10 cellular contexts compared by ENCODE assay signal in genomic region chr1:173195596-173196088, GRCh38. TPM values are rescaled to one million over a fixed set of nuclear protein-coding genes. Genes with fewer than 3 reads are reported as not detected.
A peak's percentile ranks its signal among the peaks of the same experiment; 100 is the strongest.
DNase-seq lines count a peak whose midpoint lies in the region; ATAC-seq and TF ChIP-seq lines count a peak whose summit lies in the region.
"Had no signal": no experiment of that assay in that cellular context is flagged by ENCODE, and none has a peak within 500 bp of the region (broad histone marks: within the 10 kb centered on the region; RNA-seq: fewer than 3 reads in every experiment).

No MANE protein-coding gene starts in this region.

- H3K9me3 ChIP-seq in upper lobe of right lung (no peaks in the 10 kb centered on the region), right cardiac atrium (ENCODE audit: control insufficient read depth, low read length) (no peaks in the 10 kb centered on the region)

- H3K36me3 ChIP-seq in upper lobe of right lung: no peaks in the 10 kb centered on the region

- H3K36me3 Mint-ChIP-seq in activated CD4-positive, alpha-beta memory T cell treated with anti-CD3 and anti-CD28 coated beads for 36 hours: no peaks in the 10 kb centered on the region

- H3K4me1 ChIP-seq in upper lobe of right lung: peaks cover 5% of the 10 kb centered on the region
- H3K4me1 ChIP-seq in right cardiac atrium (ENCODE audit: control insufficient read depth, insufficient read depth, low read length): no peaks in the 10 kb centered on the region

- WGBS in right cardiac atrium: 83% methylated on average over 5 of the region's 5 CpGs

- CTCF ChIA-PET in activated CD4-positive, alpha-beta memory T cell treated with anti-CD3 and anti-CD28 coated beads for 36 hours (lab: Charles Lee): interaction anchor here (0.8 to 1.4 kb wide), 3 partner anchors 20 to 450 kb away, joined by 3 to 5 read pairs (median 4); no protein-coding TSS in a partner anchor

- H3K4me3 Mint-ChIP-seq in activated CD4-positive, alpha-beta memory T cell treated with anti-CD3 and anti-CD28 coated beads for 36 hours: no peak overlapping the region

- no peaks in the 10 kb centered on the region for H3K27me3 Mint-ChIP-seq in activated CD4-positive, alpha-beta memory T cell treated with anti-CD3 and anti-CD28 coated beads for 36 hours

- no peak for TF ChIP-seq CTCF in upper lobe of right lung (IDR thresholded peaks at IDR 0.05)

- H3K27ac ChIP-seq in upper lobe of right lung (no peak overlapping the region), right cardiac atrium (ENCODE audit: low read length) (no peak overlapping the region)
- H3K27ac ChIP-seq: C4-2B had no signal

- H3K27ac Mint-ChIP-seq in activated CD4-positive, alpha-beta memory T cell treated with anti-CD3 and anti-CD28 coated beads for 36 hours: no peak overlapping the region

- H3K27me3 ChIP-seq in upper lobe of right lung: no peaks in the 10 kb centered on the region
- H3K27me3 ChIP-seq in right cardiac atrium (ENCODE audit: control insufficient read depth, insufficient read depth): no peaks in the 10 kb centered on the region

- POLR2A ChIA-PET in activated CD4-positive, alpha-beta memory T cell treated with anti-CD3 and anti-CD28 coated beads for 36 hours (lab: Charles Lee): interaction anchor here (0.7 to 1.0 kb wide), 2 partner anchors 103 to 355 kb away, joined by 3 read pairs; no protein-coding TSS in a partner anchor

- ATAC-seq in HG02973 (IDR thresholded peaks at IDR 0.05; ENCODE audit: unreplicated experiment) (peak; percentile 78), upper lobe of right lung (no peak), GM19455 (IDR thresholded peaks at IDR 0.05; ENCODE audit: unreplicated experiment) (no peak), right cardiac atrium (no peak)

- intact Hi-C loops in activated CD4-positive, alpha-beta memory T cell treated with anti-CD3 and anti-CD28 coated beads for 36 hours (cut with micrococcal nuclease): no loop called here
- intact Hi-C loops in upper lobe of right lung (cut with DNase I): no loop called here
- intact Hi-C loops in right cardiac atrium (cut with DNase I): loop anchor here in 1 of 4 donors (5.0 kb wide), 1 partner anchor 368 kb away; no protein-coding TSS in a partner anchor

- no peaks in the 10 kb centered on the region for H3K9me3 Mint-ChIP-seq in activated CD4-positive, alpha-beta memory T cell treated with anti-CD3 and anti-CD28 coated beads for 36 hours

- H3K4me3 ChIP-seq in upper lobe of right lung (no peak overlapping the region), right cardiac atrium (ENCODE audit: low read length) (no peak overlapping the region)

- H3K4me1 Mint-ChIP-seq in activated CD4-positive, alpha-beta memory T cell treated with anti-CD3 and anti-CD28 coated beads for 36 hours (ENCODE audit: low read depth): peaks cover 11% of the 10 kb centered on the region

- DNase-seq in stimulated activated CD4-positive, alpha-beta T cell treated with anti-CD3 and anti-CD28 coated beads, Interleukin-12 subunit alpha, Interleukin-12 subunit beta, amount 100 ng/mL, for 48 hours (ENCODE audit: low read depth in 2 of 3, low spot score in 1 of 3): peak; percentile 38 to 54 (median 47)
- no peak for DNase-seq in stimulated activated CD4-positive, alpha-beta T cell treated with anti-CD3 and anti-CD28 coated beads, Interleukin-4, amount 100 ng/mL, for 4 hours
- DNase-seq in activated CD4-positive, alpha-beta memory T cell treated with anti-CD3 and anti-CD28 coated beads for 36 hours: peak; percentile 69
- DNase-seq in upper lobe of right lung: peak; percentile 45
- no peak for DNase-seq in right cardiac atrium
- DNase-seq in GDM1 (lab: John Stamatoyannopoulos, UW): no peak
- DNase-seq: activated gamma-delta T cell treated with Interleukin-2 at 50 U/mL for 16 hours had no signal

RNA-seq across cellular contexts. Expression of gene TNFSF4, which starts 11.5 kb away (rescaled TPM):
- total RNA-seq in activated CD4-positive, alpha-beta memory T cell treated with anti-CD3 and anti-CD28 coated beads for 36 hours: under 1 TPM; 0.26 to 0.58 TPM
- total RNA-seq in upper lobe of right lung (0.72 TPM), right cardiac atrium (1 to 10 TPM in 3 of 4 donors, under 1 TPM in 1; 0.99 to 2.3 (median 1.7) TPM)
- 1.3 TPM for polyA plus RNA-seq in right cardiac atrium

Comparison
In these comparisons a context has a peak if more than half of its experiments do, and no peak if none do; other contexts are left out.
1. DNase-seq: peak in stimulated activated CD4-positive, alpha-beta T cell treated with anti-CD3 and anti-CD28 coated beads, Interleukin-12 subunit alpha, Interleukin-12 subunit beta, amount 100 ng/mL, for 48 hours (3 of 3), activated CD4-positive, alpha-beta memory T cell treated with anti-CD3 and anti-CD28 coated beads for 36 hours (single experiment) and upper lobe of right lung (single experiment); none in stimulated activated CD4-positive, alpha-beta T cell treated with anti-CD3 and anti-CD28 coated beads, Interleukin-4, amount 100 ng/mL, for 4 hours (0 of 2), right cardiac atrium (0 of 3) and GDM1 (single experiment).